8 cellular contexts compared by ENCODE assay signal in the genomic region with DNA sequence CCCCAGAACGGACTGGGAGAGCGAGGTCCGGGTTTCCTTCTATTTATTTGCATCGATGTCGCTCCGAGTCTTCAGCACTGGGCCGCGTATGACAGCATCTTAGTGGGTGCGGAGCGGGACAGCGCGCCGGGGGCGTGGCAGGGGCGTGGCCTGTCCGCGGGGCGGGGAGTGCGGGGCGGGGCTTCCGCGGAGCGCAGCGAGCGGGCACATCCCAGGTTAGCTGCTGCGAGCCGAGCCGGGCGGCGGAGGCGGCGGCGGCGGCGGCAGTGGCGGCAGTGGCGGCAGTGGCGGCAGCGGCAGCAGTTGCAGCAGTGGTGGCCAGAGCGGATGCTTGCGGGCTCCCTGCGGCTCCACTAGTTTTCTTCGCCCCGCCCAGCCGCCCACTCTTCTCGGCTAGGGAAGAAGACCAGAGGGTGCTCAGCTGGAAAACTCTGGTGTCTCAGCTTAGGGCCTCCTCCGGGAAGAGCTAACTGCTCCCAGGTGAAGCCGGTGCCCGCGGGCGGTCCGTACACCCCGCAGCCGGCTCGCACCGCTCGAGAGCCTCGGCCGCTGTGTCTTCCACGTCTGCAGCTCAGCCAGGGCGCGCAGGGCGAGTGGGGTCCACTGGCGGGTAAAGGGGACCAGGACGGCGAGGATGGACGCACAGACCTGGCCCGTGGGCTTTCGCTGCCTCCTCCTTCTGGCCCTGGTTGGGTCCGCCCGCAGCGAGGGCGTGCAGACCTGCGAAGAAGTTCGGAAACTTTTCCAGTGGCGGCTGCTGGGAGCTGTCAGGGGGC. TPM values are rescaled to one million over a fixed set of nuclear protein-coding genes. Genes with fewer than 3 reads are reported as not detected.
A peak's percentile ranks its signal among the peaks of the same experiment; 100 is the strongest.
DNase-seq lines count a peak whose midpoint lies in the region; ATAC-seq and TF ChIP-seq lines count a peak whose summit lies in the region.

A gene (plus strand): TSS at position 209 of the 776 bp plus-strand sequence.

- no peak for TF ChIP-seq RAD21 in Ishikawa (IDR thresholded peaks at IDR 0.05; ENCODE audit: low read depth)

- DNase-seq in ELR (ENCODE audit: low read depth) = peak; percentile 66
- peak; percentile 39 for DNase-seq in SKM-1 (lab: John Stamatoyannopoulos, UW; ENCODE audit: unreplicated experiment)
- peak; percentile 82 to 86 for DNase-seq in activated naive CD4-positive, alpha-beta T cell treated with anti-CD3 and anti-CD28 coated beads, Interleukin-2, amount 50 U/mL, for 72 hours (ENCODE audit: low spot score in 2 of 2)
- DNase-seq in heart right ventricle = peak; percentile 48 to 84
- DNase-seq in prostate gland (ENCODE audit: low spot score) = peak; percentile 60
- DNase-seq in ureter (ENCODE audit: low spot score) = peak; percentile 69

- H3K4me3 ChIP-seq in heart right ventricle (peak within 1 kb of the TSS; percentile 20 to 58 (median 53)), prostate gland (peak within 1 kb of the TSS; percentile 19 to 33)

- peaks cover 2 to 18% (median 8%) of the 10 kb centered on the region in 9 donors for H3K4me1 ChIP-seq in heart right ventricle
- H3K4me1 ChIP-seq in prostate gland (replicated peaks) = no peaks in the 10 kb centered on the region

- H3K9me3 Mint-ChIP-seq in activated naive CD4-positive, alpha-beta T cell treated with anti-CD3 and anti-CD28 coated beads, Interleukin-2, amount 50 U/mL, for 72 hours = no peaks in the 10 kb centered on the region

- WGBS in heart right ventricle, 2 donors = 0 to 1% methylated on average over 73 to 76 of the region's 76 CpGs
- WGBS in prostate gland = 2% methylated on average over 72 of the region's 76 CpGs

- H3K27ac Mint-ChIP-seq in activated naive CD4-positive, alpha-beta T cell treated with anti-CD3 and anti-CD28 coated beads, Interleukin-2, amount 50 U/mL, for 72 hours = no peak within 1 kb of the TSS

- intact Hi-C loops in heart right ventricle (cut with DNase I) (no loop called here), prostate gland (cut with DNase I) (no loop called here)

- no peak for TF ChIP-seq POLR2A in prostate gland (IDR thresholded peaks at IDR 0.05)

- H3K36me3 ChIP-seq in heart right ventricle = no peaks in the 10 kb centered on the region
- H3K36me3 ChIP-seq in prostate gland = no peaks in the 10 kb centered on the region

- no peak for TF ChIP-seq EP300 in Ishikawa (IDR thresholded peaks at IDR 0.05; ENCODE audit: borderline replicate concordance)

- ATAC-seq in GM21737 (IDR thresholded peaks at IDR 0.05; ENCODE audit: unreplicated experiment) (peak; percentile 96), heart right ventricle (peak; percentile 94 to 100 (median 97))
- ATAC-seq in activated naive CD4-positive, alpha-beta T cell treated with anti-CD3 and anti-CD28 coated beads, Interleukin-2, amount 50 U/mL, for 72 hours = peak; percentile 95 to 99

- H3K27me3 ChIP-seq in heart right ventricle (peaks cover 3 to 83% (median 61%) of the 10 kb centered on the region in 7 donors), prostate gland (replicated peaks; ENCODE audit: insufficient read depth) (no peaks in the 10 kb centered on the region)

- no peak within 1 kb of the TSS for H3K27ac ChIP-seq in heart right ventricle
- no peak within 1 kb of the TSS for H3K27ac ChIP-seq in prostate gland

- no peaks in the 10 kb centered on the region for H3K36me3 Mint-ChIP-seq in activated naive CD4-positive, alpha-beta T cell treated with anti-CD3 and anti-CD28 coated beads, Interleukin-2, amount 50 U/mL, for 72 hours

- H3K9me3 ChIP-seq in heart right ventricle (no peaks in the 10 kb centered on the region), prostate gland (no peaks in the 10 kb centered on the region)

- TF ChIP-seq CTCF in heart right ventricle (IDR thresholded peaks at IDR 0.05) (no peak), prostate gland (IDR thresholded peaks at IDR 0.05) (no peak)

TF ChIP-seq in Ishikawa, 13 proteins besides CTCF, POLR2A, EP300 and RAD21:
- TF ChIP-seq FOXM1 (IDR thresholded peaks at IDR 0.05; ENCODE audit: borderline replicate concordance, low read depth) (no peak), EGR1 (IDR thresholded peaks at IDR 0.05) (peak; percentile 28; the same call in 1 of the 2 replicates)
- TF ChIP-seq, protein P1, sequence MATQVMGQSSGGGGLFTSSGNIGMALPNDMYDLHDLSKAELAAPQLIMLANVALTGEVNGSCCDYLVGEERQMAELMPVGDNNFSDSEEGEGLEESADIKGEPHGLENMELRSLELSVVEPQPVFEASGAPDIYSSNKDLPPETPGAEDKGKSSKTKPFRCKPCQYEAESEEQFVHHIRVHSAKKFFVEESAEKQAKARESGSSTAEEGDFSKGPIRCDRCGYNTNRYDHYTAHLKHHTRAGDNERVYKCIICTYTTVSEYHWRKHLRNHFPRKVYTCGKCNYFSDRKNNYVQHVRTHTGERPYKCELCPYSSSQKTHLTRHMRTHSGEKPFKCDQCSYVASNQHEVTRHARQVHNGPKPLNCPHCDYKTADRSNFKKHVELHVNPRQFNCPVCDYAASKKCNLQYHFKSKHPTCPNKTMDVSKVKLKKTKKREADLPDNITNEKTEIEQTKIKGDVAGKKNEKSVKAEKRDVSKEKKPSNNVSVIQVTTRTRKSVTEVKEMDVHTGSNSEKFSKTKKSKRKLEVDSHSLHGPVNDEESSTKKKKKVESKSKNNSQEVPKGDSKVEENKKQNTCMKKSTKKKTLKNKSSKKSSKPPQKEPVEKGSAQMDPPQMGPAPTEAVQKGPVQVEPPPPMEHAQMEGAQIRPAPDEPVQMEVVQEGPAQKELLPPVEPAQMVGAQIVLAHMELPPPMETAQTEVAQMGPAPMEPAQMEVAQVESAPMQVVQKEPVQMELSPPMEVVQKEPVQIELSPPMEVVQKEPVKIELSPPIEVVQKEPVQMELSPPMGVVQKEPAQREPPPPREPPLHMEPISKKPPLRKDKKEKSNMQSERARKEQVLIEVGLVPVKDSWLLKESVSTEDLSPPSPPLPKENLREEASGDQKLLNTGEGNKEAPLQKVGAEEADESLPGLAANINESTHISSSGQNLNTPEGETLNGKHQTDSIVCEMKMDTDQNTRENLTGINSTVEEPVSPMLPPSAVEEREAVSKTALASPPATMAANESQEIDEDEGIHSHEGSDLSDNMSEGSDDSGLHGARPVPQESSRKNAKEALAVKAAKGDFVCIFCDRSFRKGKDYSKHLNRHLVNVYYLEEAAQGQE (IDR thresholded peaks at IDR 0.05; ENCODE audit: low read depth) = peak; percentile 20; the same call in 1 of the 2 replicates
TF ChIP-seq in Ishikawa: peak in this region for 2.

RNA-seq across cellular contexts. Expression of the gene that starts here (rescaled TPM):
- under 1 TPM; 0.11 to 0.78 TPM for total RNA-seq in activated naive CD4-positive, alpha-beta T cell treated with anti-CD3 and anti-CD28 coated beads, Interleukin-2, amount 50 U/mL, for 72 hours
- total RNA-seq in heart right ventricle (1 to 10 TPM in 2 of 10 donors, under 1 TPM in 8; 0.09 to 3.5 (median 0.77) TPM), prostate gland (10 to 100 TPM in 1 of 2 donors, under 1 TPM in 1; 0.23 to 35.0 TPM), ureter (0.39 TPM)
- under 1 TPM in 1 of 2 donors, not detected in 1; 0.01 TPM for polyA plus RNA-seq in heart right ventricle

Comparison
In these comparisons a context has a peak if more than half of its experiments do, and no peak if none do; other contexts are left out.
1. Peak in DNase-seq and ATAC-seq in activated naive CD4-positive, alpha-beta T cell treated with anti-CD3 and anti-CD28 coated beads, Interleukin-2, amount 50 U/mL, for 72 hours; RNA of the gene not detected or under 1 TPM.
2. Peak in DNase-seq in ureter; RNA of the gene not detected or under 1 TPM.